ENCODE assay signal across 16 cellular contexts in the genomic region with DNA sequence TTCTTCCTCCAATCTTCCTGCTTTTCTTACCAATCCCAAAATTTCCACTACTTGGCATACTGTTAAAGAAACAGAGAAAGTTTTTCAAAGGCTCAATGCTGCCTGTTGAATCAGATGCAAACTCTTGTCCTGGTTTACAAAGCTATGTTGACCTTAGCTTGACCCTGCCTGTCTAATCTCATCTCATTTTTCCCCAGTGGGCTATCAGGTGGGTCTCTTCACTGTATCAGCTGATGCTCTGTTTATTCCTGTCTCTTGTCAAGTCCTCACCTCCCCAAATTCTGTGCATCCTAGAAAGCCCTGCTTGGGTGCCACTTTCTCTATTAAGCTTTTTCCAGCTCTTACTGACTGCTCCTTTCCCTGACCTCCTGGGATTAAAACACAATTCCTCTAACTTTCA.
"Had no signal": no experiment of that assay in that cellular context is flagged by ENCODE, and none has a peak within 500 bp of the region (broad histone marks: within the 10 kb centered on the region; RNA-seq: fewer than 3 reads in every experiment).

No MANE protein-coding gene starts in this region.

- H3K27me3 ChIP-seq: testis had no signal

- ATAC-seq: activated CD8-positive, alpha-beta T cell treated with anti-CD3 and anti-CD28 coated beads for 36 hours; activated naive CD8-positive, alpha-beta T cell treated with anti-CD3 and anti-CD28 coated beads, Interleukin-2, amount 50 U/mL, for 24 hours; effector memory CD8-positive, alpha-beta T cell; mucosa of descending colon; psoas muscle had no signal

- H3K4me1 ChIP-seq: psoas muscle, testis had no signal

- H3K9me3 Mint-ChIP-seq: activated CD8-positive, alpha-beta T cell treated with anti-CD3 and anti-CD28 coated beads for 36 hours; activated naive CD8-positive, alpha-beta T cell treated with anti-CD3 and anti-CD28 coated beads, Interleukin-2, amount 50 U/mL, for 24 hours; activated T-helper 1 cell treated with anti-CD3 and anti-CD28 coated beads, Interleukin-12 subunit alpha, Interleukin-12 subunit beta, Interleukin-2, Interleukin-4 antibody, amounts not matched to agents 30 ng/mL and 10 ng/mL and 1 ng/mL, durations not matched to agents 14 hours and 24 hours and 36 hours; effector memory CD8-positive, alpha-beta T cell; nephron; stimulated activated naive CD8-positive, alpha-beta T cell treated with anti-CD3 and anti-CD28 coated beads, Interleukin-15, Interleukin-2, amounts not matched to agents 100 ng/mL and 50 ng/mL, for 24 hours had no signal

- H3K9me3 ChIP-seq: mucosa of descending colon, psoas muscle, testis had no signal

- DNase-seq: activated CD8-positive, alpha-beta memory T cell treated with anti-CD3 and anti-CD28 coated beads, Interleukin-2, amount 50 U/mL, for 4 hours; activated CD8-positive, alpha-beta T cell treated with anti-CD3 and anti-CD28 coated beads for 36 hours; activated naive CD4-positive, alpha-beta T cell; activated naive CD8-positive, alpha-beta T cell treated with anti-CD3 and anti-CD28 coated beads, Interleukin-2, amount 50 U/mL, for 24 hours; central memory CD4-positive, alpha-beta T cell; effector memory CD8-positive, alpha-beta T cell; erythroblast; mucosa of descending colon; psoas muscle; stimulated activated CD4-positive, alpha-beta T cell treated with anti-CD3 and anti-CD28 coated beads, Interleukin-4, amount 100 ng/mL, for 1 hour; stimulated activated CD8-positive, alpha-beta memory T cell treated with anti-CD3 and anti-CD28 coated beads, Interleukin-4, amount 100 ng/mL, for 48 hours; testis had no signal

- H3K4me3 Mint-ChIP-seq: activated CD8-positive, alpha-beta T cell treated with anti-CD3 and anti-CD28 coated beads for 36 hours; activated naive CD8-positive, alpha-beta T cell treated with anti-CD3 and anti-CD28 coated beads, Interleukin-2, amount 50 U/mL, for 24 hours; activated T-helper 1 cell treated with anti-CD3 and anti-CD28 coated beads, Interleukin-12 subunit alpha, Interleukin-12 subunit beta, Interleukin-2, Interleukin-4 antibody, amounts not matched to agents 30 ng/mL and 10 ng/mL and 1 ng/mL, durations not matched to agents 14 hours and 24 hours and 36 hours; effector memory CD8-positive, alpha-beta T cell; nephron; stimulated activated naive CD8-positive, alpha-beta T cell treated with anti-CD3 and anti-CD28 coated beads, Interleukin-15, Interleukin-2, amounts not matched to agents 100 ng/mL and 50 ng/mL, for 24 hours had no signal

- H3K4me3 ChIP-seq: lung, mucosa of descending colon, psoas muscle, testis had no signal

- H3K27me3 Mint-ChIP-seq: activated CD8-positive, alpha-beta T cell treated with anti-CD3 and anti-CD28 coated beads for 36 hours; activated naive CD8-positive, alpha-beta T cell treated with anti-CD3 and anti-CD28 coated beads, Interleukin-2, amount 50 U/mL, for 24 hours; effector memory CD8-positive, alpha-beta T cell; stimulated activated naive CD8-positive, alpha-beta T cell treated with anti-CD3 and anti-CD28 coated beads, Interleukin-15, Interleukin-2, amounts not matched to agents 100 ng/mL and 50 ng/mL, for 24 hours had no signal

- H3K27ac ChIP-seq: psoas muscle, testis had no signal

- H3K27ac Mint-ChIP-seq: activated CD8-positive, alpha-beta T cell treated with anti-CD3 and anti-CD28 coated beads for 36 hours; activated naive CD8-positive, alpha-beta T cell treated with anti-CD3 and anti-CD28 coated beads, Interleukin-2, amount 50 U/mL, for 24 hours; activated T-helper 1 cell treated with anti-CD3 and anti-CD28 coated beads, Interleukin-12 subunit alpha, Interleukin-12 subunit beta, Interleukin-2, Interleukin-4 antibody, amounts not matched to agents 30 ng/mL and 10 ng/mL and 1 ng/mL, durations not matched to agents 14 hours and 24 hours and 36 hours; effector memory CD8-positive, alpha-beta T cell; nephron; stimulated activated naive CD8-positive, alpha-beta T cell treated with anti-CD3 and anti-CD28 coated beads, Interleukin-15, Interleukin-2, amounts not matched to agents 100 ng/mL and 50 ng/mL, for 24 hours had no signal
